22 cellular contexts compared by ENCODE assay signal in the genomic region with DNA sequence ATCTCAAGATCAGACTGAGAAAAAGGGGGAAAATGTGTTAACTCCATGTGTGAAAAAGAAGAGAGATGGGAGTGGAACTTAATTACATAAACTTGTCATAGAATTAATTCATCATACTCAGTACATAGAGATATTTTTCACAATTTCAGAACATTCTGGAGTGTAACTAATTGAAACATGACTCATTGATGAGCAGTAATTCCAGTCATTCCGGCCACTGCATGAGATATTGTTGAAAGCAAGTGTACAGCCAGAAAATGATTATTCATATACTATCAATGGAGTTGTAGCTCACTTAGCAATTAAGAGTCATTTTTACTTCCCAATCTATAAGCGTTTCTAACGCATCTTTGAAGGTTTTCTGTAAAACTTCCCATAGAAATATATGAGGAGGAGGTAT.
DNase-seq lines count a peak whose midpoint lies in the region; ATAC-seq and TF ChIP-seq lines count a peak whose summit lies in the region.
"Had no signal": no experiment of that assay in that cellular context is flagged by ENCODE, and none has a peak within 500 bp of the region (broad histone marks: within the 10 kb centered on the region; RNA-seq: fewer than 3 reads in every experiment).

No MANE protein-coding gene starts in this region.

- POLR2A ChIA-PET in MCF 10A (lab: Yijun Ruan, JAX) = no interaction called here
- POLR2A ChIA-PET in OCI-LY7 (lab: Charles Lee) = no interaction called here

- no peak overlapping the region for H3K4me2 ChIP-seq in OCI-LY7 (ENCODE audit: low read length)

- CTCF ChIA-PET in MCF 10A (lab: Yijun Ruan, JAX) (no interaction called here), OCI-LY7 (lab: Charles Lee; ENCODE audit: unreplicated experiment) (no interaction called here)

- TF ChIP-seq CTCF in MCF 10A (IDR thresholded peaks at IDR 0.05; ENCODE audit: unreplicated experiment) (no peak), breast epithelium (IDR thresholded peaks at IDR 0.05) (no peak), astrocyte of the cerebellum (IDR thresholded peaks at IDR 0.05; ENCODE audit: low read depth, low read length, missing control alignments) (no peak), fibroblast of the aortic adventitia (IDR thresholded peaks at IDR 0.05; ENCODE audit: insufficient read depth, low read length) (no peak), type B pancreatic cell (conservative IDR thresholded peaks at IDR 0.05) (no peak), OCI-LY7 (conservative IDR thresholded peaks at IDR 0.05; ENCODE audit: low read length) (no peak)

- H3K36me3 Mint-ChIP-seq in MCF 10A (ENCODE audit: insufficient read depth, unreplicated experiment) (no peaks in the 10 kb centered on the region), type B pancreatic cell (peaks cover 3% of the 10 kb centered on the region)
- no peaks in the 10 kb centered on the region for H3K36me3 Mint-ChIP-seq in stimulated activated memory B cell treated with anti-CD40 and anti-IgM and Interleukin-4, amounts not matched to agents 10 μg/mL and 1 μg/mL and 100 μg/mL, for 72 hours
- H3K36me3 Mint-ChIP-seq: activated naive CD4-positive, alpha-beta T cell treated with anti-CD3 and anti-CD28 coated beads, Interleukin-2, amount 10 ng/mL, durations not matched to agents 7 days and 5 days; CD8-positive, alpha-beta memory T cell had no signal

- in situ Hi-C loops in astrocyte of the cerebellum (cut with HindIII; ENCODE audit: low sequenced_read_pairs) = no loop called here

- H3K27ac ChIP-seq in breast epithelium = no peak overlapping the region
- no peak overlapping the region for H3K27ac ChIP-seq in OCI-LY7 (ENCODE audit: low read depth, low read length, poor library complexity, severe bottlenecking)
- H3K27ac ChIP-seq: 22Rv1, left lung, prostate gland had no signal

- H3K36me3 ChIP-seq in breast epithelium (no peaks in the 10 kb centered on the region), OCI-LY7 (ENCODE audit: insufficient read depth, low read length) (no peaks in the 10 kb centered on the region)
- H3K36me3 ChIP-seq: left lung, prostate gland had no signal

- H3K4me3 Mint-ChIP-seq in MCF 10A (ENCODE audit: unreplicated experiment) = no peak overlapping the region
- no peak overlapping the region for H3K4me3 Mint-ChIP-seq in type B pancreatic cell
- H3K4me3 Mint-ChIP-seq in stimulated activated memory B cell treated with anti-CD40 and anti-IgM and Interleukin-4, amounts not matched to agents 10 μg/mL and 1 μg/mL and 100 μg/mL, for 72 hours = no peak overlapping the region
- H3K4me3 Mint-ChIP-seq: activated naive CD4-positive, alpha-beta T cell treated with anti-CD3 and anti-CD28 coated beads, Interleukin-2, amount 10 ng/mL, durations not matched to agents 7 days and 5 days; CD8-positive, alpha-beta memory T cell; T-helper 17 cell had no signal

- no peaks in the 10 kb centered on the region for H3K4me1 ChIP-seq in breast epithelium
- no peaks in the 10 kb centered on the region for H3K4me1 ChIP-seq in OCI-LY7 (ENCODE audit: insufficient read depth, low read length, poor library complexity, severe bottlenecking)
- H3K4me1 ChIP-seq: left lung, prostate gland had no signal

- H3K79me2 ChIP-seq in OCI-LY7 (ENCODE audit: insufficient read depth, low read depth, low read length) = no peaks in the 10 kb centered on the region

- BruUV-seq in MCF 10A (replicated peaks; lab: Mats Ljungman, UMichigan) (no TSS peak), OCI-LY7 (replicated peaks; lab: Mats Ljungman, UMichigan) (no TSS peak)

- H3K9me3 Mint-ChIP-seq in MCF 10A (ENCODE audit: unreplicated experiment) (no peaks in the 10 kb centered on the region), type B pancreatic cell (peaks cover 4% of the 10 kb centered on the region)
- no peaks in the 10 kb centered on the region for H3K9me3 Mint-ChIP-seq in stimulated activated memory B cell treated with anti-CD40 and anti-IgM and Interleukin-4, amounts not matched to agents 10 μg/mL and 1 μg/mL and 100 μg/mL, for 72 hours
- H3K9me3 Mint-ChIP-seq: activated naive CD4-positive, alpha-beta T cell treated with anti-CD3 and anti-CD28 coated beads, Interleukin-2, amount 10 ng/mL, durations not matched to agents 7 days and 5 days; CD8-positive, alpha-beta memory T cell had no signal

- no peak for TF ChIP-seq POLR2A in breast epithelium (IDR thresholded peaks at IDR 0.05)

- H4K20me1 ChIP-seq in OCI-LY7 (ENCODE audit: insufficient read depth, low read length) = no peaks in the 10 kb centered on the region

- no peaks in the 10 kb centered on the region for H3K9me2 ChIP-seq in OCI-LY7 (ENCODE audit: insufficient read depth, low read length)

- no peak for ATAC-seq in stimulated activated memory B cell treated with anti-CD40 and anti-IgM and Interleukin-4, amounts not matched to agents 10 μg/mL and 1 μg/mL and 100 μg/mL, for 72 hours
- ATAC-seq: left lung, T-helper 17 cell had no signal

- H3K4me1 Mint-ChIP-seq in MCF 10A (ENCODE audit: insufficient read depth, unreplicated experiment) (peaks cover 6% of the 10 kb centered on the region), type B pancreatic cell (ENCODE audit: unreplicated experiment) (peaks cover 29% of the 10 kb centered on the region)
- no peaks in the 10 kb centered on the region for H3K4me1 Mint-ChIP-seq in stimulated activated memory B cell treated with anti-CD40 and anti-IgM and Interleukin-4, amounts not matched to agents 10 μg/mL and 1 μg/mL and 100 μg/mL, for 72 hours
- H3K4me1 Mint-ChIP-seq: activated naive CD4-positive, alpha-beta T cell treated with anti-CD3 and anti-CD28 coated beads, Interleukin-2, amount 10 ng/mL, durations not matched to agents 7 days and 5 days; CD8-positive, alpha-beta memory T cell; T-helper 17 cell had no signal

- H3K9me3 ChIP-seq in breast epithelium (no peaks in the 10 kb centered on the region), OCI-LY7 (ENCODE audit: low read length) (no peaks in the 10 kb centered on the region)
- H3K9me3 ChIP-seq: left lung, prostate gland had no signal

- intact Hi-C loops in MCF 10A (cut with micrococcal nuclease) = no loop called here
- intact Hi-C loops in breast epithelium (cut with DNase I; ENCODE audit: low total_unique reads) = no loop called here
- intact Hi-C loops in OCI-LY7 (cut with micrococcal nuclease; ENCODE audit: unreplicated experiment) = no loop called here

- H3K27ac Mint-ChIP-seq in MCF 10A (ENCODE audit: low read depth, unreplicated experiment) = no peak overlapping the region
- H3K27ac Mint-ChIP-seq in type B pancreatic cell = peak overlapping the region; percentile 18
- no peak overlapping the region for H3K27ac Mint-ChIP-seq in stimulated activated memory B cell treated with anti-CD40 and anti-IgM and Interleukin-4, amounts not matched to agents 10 μg/mL and 1 μg/mL and 100 μg/mL, for 72 hours
- H3K27ac Mint-ChIP-seq: activated naive CD4-positive, alpha-beta T cell treated with anti-CD3 and anti-CD28 coated beads, Interleukin-2, amount 10 ng/mL, durations not matched to agents 7 days and 5 days; CD8-positive, alpha-beta memory T cell; T-helper 17 cell had no signal

- DNase-seq in MCF 10A (ENCODE audit: unreplicated experiment) = peak; percentile 25
- no peak for DNase-seq in breast epithelium (ENCODE audit: low spot score in 2 of 2)
- peak; percentile 52 for DNase-seq in astrocyte of the cerebellum (ENCODE audit: low read depth)
- peak; percentile 57 for DNase-seq in fibroblast of the aortic adventitia (ENCODE audit: low read depth)
- DNase-seq in type B pancreatic cell (ENCODE audit: extremely low spot score, unreplicated experiment) = no peak
- DNase-seq in OCI-LY7 (ENCODE audit: low spot score) = no peak
- DNase-seq in NCI-H524 treated with DMSO at 0.1 percent for 48 hours (lab: John Stamatoyannopoulos, UW) = no peak
- DNase-seq: activated CD4-positive, alpha-beta T cell treated with anti-CD3 and anti-CD28 coated beads for 1 hour; activated CD8-positive, alpha-beta memory T cell treated with anti-CD3 and anti-CD28 coated beads, Interleukin-2, amount 50 U/mL, for 48 hours; activated naive CD4-positive, alpha-beta T cell treated with anti-CD3 and anti-CD28 coated beads, Interleukin-2, amount 10 ng/mL, durations not matched to agents 7 days and 5 days; CD8-positive, alpha-beta memory T cell; central memory CD4-positive, alpha-beta T cell; hippocampal formation; left lung; NCI-H187 treated with DMSO at 0.1 percent for 48 hours; NCI-H69; RPMI8226; stimulated activated CD4-positive, alpha-beta T cell treated with anti-CD3 and anti-CD28 coated beads, Interleukin-15, amount 100 ng/mL, for 24 hours; T-helper 17 cell had no signal

- H3K27me3 ChIP-seq in breast epithelium = no peaks in the 10 kb centered on the region
- H3K27me3 ChIP-seq: left lung had no signal

- H3K4me3 ChIP-seq in breast epithelium (no peak overlapping the region), astrocyte of the cerebellum (ENCODE audit: low read depth, low read length) (no peak overlapping the region), fibroblast of the aortic adventitia (ENCODE audit: low read depth, low read length) (no peak overlapping the region), OCI-LY7 (ENCODE audit: low read depth, low read length, poor library complexity, severe bottlenecking) (no peak overlapping the region)
- H3K4me3 ChIP-seq: left lung, prostate gland had no signal

- H2AFZ ChIP-seq in OCI-LY7 (ENCODE audit: low read length) = no peak overlapping the region

- no peaks in the 10 kb centered on the region for H3K27me3 Mint-ChIP-seq in MCF 10A (ENCODE audit: insufficient read depth, unreplicated experiment)
- H3K27me3 Mint-ChIP-seq in type B pancreatic cell = no peaks in the 10 kb centered on the region
- H3K27me3 Mint-ChIP-seq in stimulated activated memory B cell treated with anti-CD40 and anti-IgM and Interleukin-4, amounts not matched to agents 10 μg/mL and 1 μg/mL and 100 μg/mL, for 72 hours = no peaks in the 10 kb centered on the region
- H3K27me3 Mint-ChIP-seq: activated naive CD4-positive, alpha-beta T cell treated with anti-CD3 and anti-CD28 coated beads, Interleukin-2, amount 10 ng/mL, durations not matched to agents 7 days and 5 days; T-helper 17 cell had no signal

Comparison
In these comparisons a context has a peak if more than half of its experiments do, and no peak if none do; other contexts are left out.
1. DNase-seq: peak in MCF 10A (single experiment), astrocyte of the cerebellum (single experiment) and fibroblast of the aortic adventitia (single experiment); none in breast epithelium (0 of 2), type B pancreatic cell (single experiment), OCI-LY7 (single experiment) and NCI-H524 treated with DMSO at 0.1 percent for 48 hours (single experiment).